Comparison of ENCODE assay signal across 18 cellular contexts in the genomic region with DNA sequence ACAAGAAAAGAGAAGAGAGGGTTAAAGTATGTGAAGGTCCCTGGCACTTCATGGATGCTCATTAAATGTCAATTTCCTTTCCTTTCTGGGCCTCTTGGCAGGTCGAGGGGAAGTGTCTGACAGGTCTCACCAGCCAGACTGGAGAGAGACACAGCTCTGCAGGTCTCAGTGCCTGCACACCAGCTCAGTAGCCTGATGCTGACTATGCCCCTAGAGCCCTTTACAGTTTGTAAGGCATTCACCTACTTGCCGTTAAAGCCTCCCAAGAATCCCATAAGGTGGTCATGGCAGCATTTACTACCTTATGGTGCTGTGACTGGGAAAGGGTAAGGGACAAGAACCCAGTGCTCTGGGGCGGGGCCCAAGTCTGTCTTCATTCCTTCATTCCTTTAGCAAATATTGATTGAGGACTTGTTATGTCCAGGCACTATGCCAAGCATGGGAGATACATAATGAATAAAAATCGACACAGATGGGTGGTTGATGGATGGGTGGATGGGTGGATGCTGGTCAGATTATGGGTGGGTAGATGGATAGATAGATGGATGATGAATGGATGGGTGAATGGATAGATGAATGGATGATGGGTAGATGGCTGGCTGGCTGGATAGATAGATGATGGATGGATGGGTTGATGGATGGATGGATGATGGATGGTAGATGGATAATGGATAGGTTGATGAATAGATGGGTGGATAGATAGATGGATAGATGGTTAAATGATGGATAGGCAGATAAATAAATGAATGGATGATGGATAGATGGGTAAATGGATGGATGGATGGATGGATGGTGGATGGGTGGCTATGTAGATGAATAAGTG. TPM values are rescaled to one million over a fixed set of nuclear protein-coding genes. Genes with fewer than 3 reads are reported as not detected.
A peak's percentile ranks its signal among the peaks of the same experiment; 100 is the strongest.
DNase-seq lines count a peak whose midpoint lies in the region; TF ChIP-seq lines count a peak whose summit lies in the region.
"Had no signal": no experiment of that assay in that cellular context is flagged by ENCODE, and none has a peak within 500 bp of the region (broad histone marks: within the 10 kb centered on the region; RNA-seq: fewer than 3 reads in every experiment).

No MANE protein-coding gene starts in this region.

- H3K4me1 ChIP-seq in hepatocyte (ENCODE audit: insufficient read depth) (peaks cover 55% of the 10 kb centered on the region), uterus (no peaks in the 10 kb centered on the region)

- no peaks in the 10 kb centered on the region for H4K20me1 ChIP-seq in hepatocyte (ENCODE audit: insufficient read depth, poor library complexity, severe bottlenecking)
- H4K20me1 ChIP-seq: BLaER1 treated with 17β-estradiol and CSF1 and Interleukin-3, amounts not matched to agents 10 nM and 100 nM had no signal

- H3K4me3 ChIP-seq in hepatocyte (no peak overlapping the region), uterus (no peak overlapping the region)
- H3K4me3 ChIP-seq: BLaER1 treated with 17β-estradiol and CSF1 and Interleukin-3, amounts not matched to agents 10 nM and 100 nM had no signal

- TF ChIP-seq CTCF in 22Rv1 (IDR thresholded peaks at IDR 0.05), result no peak
- TF ChIP-seq CTCF in hepatocyte (IDR thresholded peaks at IDR 0.05; ENCODE audit: poor library complexity), result no peak
- no peak for TF ChIP-seq CTCF in uterus (IDR thresholded peaks at IDR 0.05)

- peak overlapping the region; percentile 45 for H3K4me2 ChIP-seq in hepatocyte
- H3K4me2 ChIP-seq: BLaER1 treated with 17β-estradiol and CSF1 and Interleukin-3, amounts not matched to agents 10 nM and 100 nM had no signal

- intact Hi-C loops in posterior vena cava (cut with DNase I), result loop anchor here in 1 of 2 donors (1.0 kb wide), 1 partner anchor 146 kb away; no protein-coding TSS in a partner anchor
- intact Hi-C loops in uterus (cut with DNase I; ENCODE audit: low total_unique reads), result no loop called here

- H3K9me2 ChIP-seq in hepatocyte (replicated peaks; ENCODE audit: insufficient read depth), result no peaks in the 10 kb centered on the region

- 56% methylated on average over 4 of the region's 4 CpGs for WGBS in hepatocyte (ENCODE audit: low lambda C conversion rate, missing lambda C conversion rate)

- H3K9me3 ChIP-seq in hepatocyte (ENCODE audit: low read depth) (no peaks in the 10 kb centered on the region), uterus (no peaks in the 10 kb centered on the region)
- H3K9me3 ChIP-seq: BLaER1 treated with 17β-estradiol and CSF1 and Interleukin-3, amounts not matched to agents 10 nM and 100 nM had no signal

- H3K27ac ChIP-seq in 22Rv1, result peak overlapping the region; percentile 89
- H3K27ac ChIP-seq in hepatocyte, result peak overlapping the region; percentile 87
- no peak overlapping the region for H3K27ac ChIP-seq in uterus
- H3K27ac ChIP-seq: BLaER1 treated with 17β-estradiol and CSF1 and Interleukin-3, amounts not matched to agents 10 nM and 100 nM; RWPE1 had no signal

- no peaks in the 10 kb centered on the region for H3K27me3 ChIP-seq in hepatocyte
- no peaks in the 10 kb centered on the region for H3K27me3 ChIP-seq in uterus

- no peak overlapping the region for H2AFZ ChIP-seq in hepatocyte

- no peaks in the 10 kb centered on the region for H3K79me2 ChIP-seq in hepatocyte

- TF ChIP-seq POLR2A in uterus (IDR thresholded peaks at IDR 0.05), result no peak

- H3K36me3 ChIP-seq in hepatocyte (replicated peaks; ENCODE audit: insufficient read depth, low read depth), result no peaks in the 10 kb centered on the region
- no peaks in the 10 kb centered on the region for H3K36me3 ChIP-seq in uterus
- H3K36me3 ChIP-seq: BLaER1 treated with 17β-estradiol and CSF1 and Interleukin-3, amounts not matched to agents 10 nM and 100 nM had no signal

- DNase-seq in HT-29 (ENCODE audit: low spot score), result peak; percentile 68
- no peak for DNase-seq in hepatocyte (ENCODE audit: low spot score)
- peak; percentile 22 for DNase-seq in posterior vena cava (ENCODE audit: low spot score)
- DNase-seq in uterus, result no peak
- DNase-seq in RKO (ENCODE audit: low spot score), result no peak
- DNase-seq in NCI-H1930 (lab: John Stamatoyannopoulos, UW), result no peak
- no peak for DNase-seq in NCI-H774 (lab: John Stamatoyannopoulos, UW)
- DNase-seq: CD8-positive, alpha-beta T cell; MM.1S; NCI-H1105; NCI-H2107; NCI-H510A; SIG-M5 had no signal

RNA-seq across cellular contexts. Expression of a gene that starts 21.3 kb away (rescaled TPM):
- total RNA-seq in HT-29 (2014; rRNA removed; shearing (Covaris generic)), result 36.4 and 41.0 TPM in 2 replicates
- total RNA-seq in hepatocyte (31.9 and 39.9 TPM in 2 replicates), posterior vena cava (not detected), uterus (1 to 10 TPM; 1.5 to 5.4 (median 2.7) TPM)
- polyA plus RNA-seq in hepatocyte, result 96.5 and 97.3 TPM in 2 replicates
- total RNA-seq: A673; CD8-positive, alpha-beta T cell; LHCN-M2 had no signal

RNA-seq across cellular contexts. Expression of a gene that starts 34.9 kb away (rescaled TPM):
- 14.5 and 17.6 TPM in 2 replicates for total RNA-seq in HT-29 (2014; rRNA removed; shearing (Covaris generic))
- total RNA-seq in hepatocyte (30.8 and 47.0 TPM in 2 replicates), posterior vena cava (1 to 10 TPM; 6.7 to 8.1 TPM), uterus (10 to 100 TPM in 3 of 4 donors, 1 to 10 TPM in 1; 7.9 to 52.9 (median 43.3) TPM)
- polyA plus RNA-seq in hepatocyte, result 44.6 and 55.2 TPM in 2 replicates

RNA-seq across cellular contexts. Expression of a gene that starts 42.3 kb away (rescaled TPM):
- total RNA-seq in HT-29 (2014; rRNA removed; shearing (Covaris generic)), result 3.0 and 4.4 TPM in 2 replicates
- total RNA-seq in hepatocyte (713 and 736 TPM in 2 replicates), posterior vena cava (under 1 TPM in 1 of 2 donors, not detected in 1; 0.65 TPM), uterus (1 to 10 TPM in 1 of 4 donors, not detected in 3; 1.3 TPM)
- polyA plus RNA-seq in hepatocyte, result 664 and 833 TPM in 2 replicates
- total RNA-seq: A673; CD8-positive, alpha-beta T cell; LHCN-M2 had no signal

Comparison
In these comparisons a context has a peak if more than half of its experiments do, and no peak if none do; other contexts are left out.
1. H3K27ac ChIP-seq: peak in 22Rv1 (single experiment) and hepatocyte (single experiment); none in uterus (0 of 2).
2. DNase-seq: peak in HT-29 (single experiment) and posterior vena cava (single experiment); none in hepatocyte (single experiment), uterus (0 of 2), RKO (single experiment), NCI-H1930 (0 of 2) and NCI-H774 (single experiment).
3. RNA of a gene that starts 42.3 kb away (total RNA-seq): 713 to 736 TPM in hepatocyte; 3.0 to 4.4 TPM in HT-29, 0.65 TPM in posterior vena cava and 1.3 TPM in uterus; every median in the first group is over 100 times any median in the second.